Comparison of ENCODE assay signal across 8 cellular contexts in the genomic region with DNA sequence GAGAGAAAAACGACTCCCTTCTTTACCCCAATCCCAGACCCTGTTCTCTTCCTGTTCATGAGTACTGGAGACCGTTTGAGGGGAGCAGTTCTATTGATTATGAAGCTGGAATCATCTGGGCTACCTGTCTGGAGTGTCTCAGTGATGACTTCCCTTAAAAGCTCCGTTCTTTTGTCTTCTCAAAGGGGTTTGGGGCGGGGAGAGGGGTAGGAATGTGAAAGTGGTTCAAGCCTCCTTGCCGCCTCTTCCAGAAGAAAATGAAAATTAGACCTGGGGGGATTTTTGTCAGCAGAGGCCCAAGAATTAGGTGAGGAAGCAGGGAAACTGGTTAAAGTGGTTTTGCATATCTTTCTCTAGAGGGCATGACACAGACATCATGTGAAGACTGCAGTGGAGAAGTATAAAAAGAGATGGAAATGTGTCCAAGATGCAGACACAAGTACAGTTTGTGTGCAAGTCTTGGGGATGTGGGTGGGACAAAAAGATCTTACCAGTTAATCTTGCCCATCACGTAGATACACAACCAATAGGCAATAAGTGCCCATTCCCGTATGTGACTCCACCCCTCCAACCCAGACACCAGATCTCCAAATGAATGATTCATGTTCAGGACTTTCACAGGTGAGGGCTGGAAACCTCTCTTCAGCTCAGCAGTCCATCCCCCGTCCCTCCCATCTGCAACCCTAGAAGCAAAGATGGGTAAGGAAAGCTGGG. TPM values are rescaled to one million over a fixed set of nuclear protein-coding genes. Genes with fewer than 3 reads are reported as not detected.
DNase-seq lines count a peak whose midpoint lies in the region; ATAC-seq and TF ChIP-seq lines count a peak whose summit lies in the region.

No MANE protein-coding gene starts in this region.

- no peaks in the 10 kb centered on the region for H3K9me3 ChIP-seq in BLaER1 treated with 17β-estradiol and CSF1 and Interleukin-3, amounts not matched to agents 10 nM and 100 nM (replicated peaks in 1 of 11)
- no peaks in the 10 kb centered on the region for H3K9me3 ChIP-seq in gastrocnemius medialis

- H3K4me3 ChIP-seq in BLaER1 treated with 17β-estradiol and CSF1 and Interleukin-3, amounts not matched to agents 10 nM and 100 nM: no peak overlapping the region
- H3K4me3 ChIP-seq in gastrocnemius medialis (peak overlapping the region in 3 of 4 donors; percentile 47 to 53 (median 49)), lower leg skin (ENCODE audit: low read depth, poor library complexity, severe bottlenecking) (no peak overlapping the region)

- H3K27ac Mint-ChIP-seq in WTC11 (peak overlapping the region; percentile 94), glutamatergic neuron (ENCODE audit: unreplicated experiment) (no peak overlapping the region)

- H3K9me3 Mint-ChIP-seq in WTC11 (no peaks in the 10 kb centered on the region), glutamatergic neuron (ENCODE audit: unreplicated experiment) (no peaks in the 10 kb centered on the region)

- in situ Hi-C loops in gastrocnemius medialis (cut with MboI; ENCODE audit: low sequenced_read_pairs in 4 of 4): no loop called here

- H3K27ac ChIP-seq in BLaER1 treated with 17β-estradiol and CSF1 and Interleukin-3, amounts not matched to agents 10 nM and 100 nM: no peak overlapping the region
- H3K27ac ChIP-seq in gastrocnemius medialis: peak overlapping the region; percentile 83 to 95 (median 90)

- peak overlapping the region in 6 of 11 experiments; percentile 5 to 74 (median 62); a peak in 10 of 22 replicates for H3K4me2 ChIP-seq in BLaER1 treated with 17β-estradiol and CSF1 and Interleukin-3, amounts not matched to agents 10 nM and 100 nM

- POLR2A ChIA-PET in WTC11 (lab: Charles Lee): interaction anchor here (0.6 to 2.2 kb wide), 8 partner anchors 9 to 422 kb away, joined by 3 to 16 read pairs (median 4); a partner anchor contains a TSS

- H3K36me3 ChIP-seq in BLaER1 treated with 17β-estradiol and CSF1 and Interleukin-3, amounts not matched to agents 10 nM and 100 nM: no peaks in the 10 kb centered on the region
- no peaks in the 10 kb centered on the region for H3K36me3 ChIP-seq in gastrocnemius medialis

- no peaks in the 10 kb centered on the region for H3K27me3 ChIP-seq in BLaER1 treated with 17β-estradiol and CSF1 and Interleukin-3, amounts not matched to agents 10 nM and 100 nM
- H3K27me3 ChIP-seq in gastrocnemius medialis: no peaks in the 10 kb centered on the region

- H3K36me3 Mint-ChIP-seq in WTC11 (no peaks in the 10 kb centered on the region), glutamatergic neuron (ENCODE audit: unreplicated experiment) (no peaks in the 10 kb centered on the region)

- no peaks in the 10 kb centered on the region for H4K20me1 ChIP-seq in BLaER1 treated with 17β-estradiol and CSF1 and Interleukin-3, amounts not matched to agents 10 nM and 100 nM

- no peak overlapping the region for H3K9ac ChIP-seq in BLaER1 treated with 17β-estradiol and CSF1 and Interleukin-3, amounts not matched to agents 10 nM and 100 nM

- H3K4me3 Mint-ChIP-seq in WTC11: peak overlapping the region; percentile 77
- peak overlapping the region; percentile 1 for H3K4me3 Mint-ChIP-seq in glutamatergic neuron (ENCODE audit: unreplicated experiment)

- intact Hi-C loops in gastrocnemius medialis (cut with DNase I; ENCODE audit: low total_unique reads) (no loop called here), lower leg skin (cut with DNase I; ENCODE audit: low total_unique reads) (no loop called here)

- WGBS in lower leg skin, 2 donors: 8 to 11% methylated on average over 8 of the region's 8 CpGs

- H3K4me1 ChIP-seq in BLaER1 treated with 17β-estradiol and CSF1 and Interleukin-3, amounts not matched to agents 10 nM and 100 nM: peaks cover 0 to 77% (median 23%) of the 10 kb centered on the region in 10 experiments; a peak in 15 of 20 replicates
- H3K4me1 ChIP-seq in gastrocnemius medialis: peaks cover 32 to 47% of the 10 kb centered on the region in 2 donors

- H3K27me3 Mint-ChIP-seq in WTC11 (ENCODE audit: low read depth) (no peaks in the 10 kb centered on the region; the same call in 1 of the 2 replicates), glutamatergic neuron (ENCODE audit: unreplicated experiment) (peaks cover 7% of the 10 kb centered on the region)

- peak; percentile 87 for DNase-seq in HT-29 (ENCODE audit: low spot score)
- no peak for DNase-seq in WTC11 (ENCODE audit: low spot score)
- DNase-seq in glutamatergic neuron: no peak
- DNase-seq in gastrocnemius medialis: peak in 1 of 2 donors; percentile 40
- no peak for DNase-seq in NK-92 treated with Interleukin-12 subunit alpha and Interleukin-12 subunit beta, amount 100 ng/mL, for 24 hours (lab: John Stamatoyannopoulos, UW)
- DNase-seq in lower leg skin (ENCODE audit: low spot score in 2 of 2): no peak

- peaks cover 58% of the 10 kb centered on the region for H3K4me1 Mint-ChIP-seq in WTC11
- H3K4me1 Mint-ChIP-seq in glutamatergic neuron (ENCODE audit: low read depth, unreplicated experiment): peaks cover 11% of the 10 kb centered on the region

- CTCF ChIA-PET in WTC11 (lab: Charles Lee): interaction anchor here (0.5 to 1.5 kb wide), 3 partner anchors 9 to 250 kb away, joined by 4 to 7 read pairs (median 5); partner anchors contain the start of gene SF3B4

- TF ChIP-seq CTCF in WTC11 (IDR thresholded peaks at IDR 0.05) (no peak), glutamatergic neuron (IDR thresholded peaks at IDR 0.05; ENCODE audit: partially characterized antibody, unreplicated experiment) (no peak), gastrocnemius medialis (IDR thresholded peaks at IDR 0.05 in 4 of 5, conservative IDR thresholded peaks at IDR 0.05 in 1 of 5) (no peak), lower leg skin (IDR thresholded peaks at IDR 0.05) (no peak)

- TF ChIP-seq POLR2A in gastrocnemius medialis (IDR thresholded peaks at IDR 0.05) (no peak), lower leg skin (IDR thresholded peaks at IDR 0.05) (no peak)

- ATAC-seq in WTC11: peak; percentile 33
- no peak for ATAC-seq in gastrocnemius medialis
- ATAC-seq in HG03280 (IDR thresholded peaks at IDR 0.05; ENCODE audit: unreplicated experiment): no peak

TF ChIP-seq in WTC11, 78 proteins besides CTCF, POLR2A, EP300 and RAD21 (continues in another document):
- no peak for TF ChIP-seq STAT6 (CRISPR knock-in tag; conservative IDR thresholded peaks at IDR 0.05; ENCODE audit: low read depth)
- TF ChIP-seq, protein P1, sequence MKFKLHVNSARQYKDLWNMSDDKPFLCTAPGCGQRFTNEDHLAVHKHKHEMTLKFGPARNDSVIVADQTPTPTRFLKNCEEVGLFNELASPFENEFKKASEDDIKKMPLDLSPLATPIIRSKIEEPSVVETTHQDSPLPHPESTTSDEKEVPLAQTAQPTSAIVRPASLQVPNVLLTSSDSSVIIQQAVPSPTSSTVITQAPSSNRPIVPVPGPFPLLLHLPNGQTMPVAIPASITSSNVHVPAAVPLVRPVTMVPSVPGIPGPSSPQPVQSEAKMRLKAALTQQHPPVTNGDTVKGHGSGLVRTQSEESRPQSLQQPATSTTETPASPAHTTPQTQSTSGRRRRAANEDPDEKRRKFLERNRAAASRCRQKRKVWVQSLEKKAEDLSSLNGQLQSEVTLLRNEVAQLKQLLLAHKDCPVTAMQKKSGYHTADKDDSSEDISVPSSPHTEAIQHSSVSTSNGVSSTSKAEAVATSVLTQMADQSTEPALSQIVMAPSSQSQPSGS (CRISPR knock-in tag; IDR thresholded peaks at IDR 0.05; ENCODE audit: borderline replicate concordance, low read depth): no peak
- no peak for TF ChIP-seq TCF7 (CRISPR knock-in tag; IDR thresholded peaks at IDR 0.05; ENCODE audit: low read depth)

RNA-seq across cellular contexts. Expression of gene MTMR11, which starts 0.5 kb away (rescaled TPM):
- total RNA-seq in HT-29 (2014; rRNA removed; shearing (Covaris generic)): 4.8 and 6.8 TPM in 2 replicates
- 7.1 to 7.8 TPM (median 7.5 TPM) in 3 replicates for total RNA-seq in WTC11 (2021)
- 2.6 TPM for total RNA-seq in glutamatergic neuron (ENCODE audit: unreplicated experiment)
- 1 to 10 TPM; 1.2 to 4.6 (median 3.5) TPM for total RNA-seq in gastrocnemius medialis
- total RNA-seq in lower leg skin: 10 to 100 TPM; 15.6 to 21.4 (median 19.0) TPM

RNA-seq across cellular contexts. Expression of gene SF3B4, which starts 9.5 kb away (rescaled TPM):
- total RNA-seq in HT-29 (2014; rRNA removed; shearing (Covaris generic)): 13.3 and 14.8 TPM in 2 replicates
- total RNA-seq in WTC11 (2021) (83.0 to 90.1 TPM (median 84.7 TPM) in 3 replicates), glutamatergic neuron (ENCODE audit: unreplicated experiment) (47.3 TPM), gastrocnemius medialis (10 to 100 TPM in 1 of 4 donors, 1 to 10 TPM in 3; 4.4 to 17.4 (median 8.1) TPM), lower leg skin (10 to 100 TPM; 14.9 to 21.6 (median 18.3) TPM)

RNA-seq across cellular contexts. Expression of gene SV2A, which starts 19.5 kb away (rescaled TPM):
- 0.08 TPM in 1 of 2 replicates, not detected in the other for total RNA-seq in HT-29 (2014; rRNA removed; shearing (Covaris generic))
- total RNA-seq in WTC11 (2021) (36.5 to 47.1 TPM (median 38.3 TPM) in 3 replicates), glutamatergic neuron (ENCODE audit: unreplicated experiment) (34.9 TPM), gastrocnemius medialis (under 1 TPM; 0.12 to 0.56 (median 0.30) TPM), lower leg skin (1 to 10 TPM in 1 of 4 donors, under 1 TPM in 3; 0.27 to 1.1 (median 0.55) TPM)

RNA-seq across cellular contexts. Expression of gene BOLA1, which starts 37.8 kb away (rescaled TPM):
- total RNA-seq in HT-29 (2014; rRNA removed; shearing (Covaris generic)): 17.8 and 20.4 TPM in 2 replicates
- total RNA-seq in WTC11 (2021): 15.3 to 19.5 TPM (median 15.4 TPM) in 3 replicates
- total RNA-seq in glutamatergic neuron (ENCODE audit: unreplicated experiment): 6.4 TPM
- 10 to 100 TPM; 17.0 to 35.4 (median 28.7) TPM for total RNA-seq in gastrocnemius medialis
- total RNA-seq in lower leg skin: 10 to 100 TPM; 30.6 to 63.0 (median 46.0) TPM

Comparison
In these comparisons a context has a peak if more than half of its experiments do, and no peak if none do; other contexts are left out.
1. H3K27ac ChIP-seq: peak in gastrocnemius medialis (4 of 4); none in BLaER1 treated with 17β-estradiol and CSF1 and Interleukin-3, amounts not matched to agents 10 nM and 100 nM (0 of 11).
2. H3K4me3 ChIP-seq: peak in gastrocnemius medialis (3 of 4); none in BLaER1 treated with 17β-estradiol and CSF1 and Interleukin-3, amounts not matched to agents 10 nM and 100 nM (0 of 10) and lower leg skin (single experiment).
3. RNA of gene SV2A, which starts 19.5 kb away (total RNA-seq): 36.5 to 47.1 TPM in WTC11 and 34.9 TPM in glutamatergic neuron (single experiment); 0.27 to 1.1 TPM in lower leg skin, 0.12 to 0.56 TPM in gastrocnemius medialis and 0.08 TPM in HT-29; every median in the first group is over 10 times any median in the second.